In the genomic region with DNA sequence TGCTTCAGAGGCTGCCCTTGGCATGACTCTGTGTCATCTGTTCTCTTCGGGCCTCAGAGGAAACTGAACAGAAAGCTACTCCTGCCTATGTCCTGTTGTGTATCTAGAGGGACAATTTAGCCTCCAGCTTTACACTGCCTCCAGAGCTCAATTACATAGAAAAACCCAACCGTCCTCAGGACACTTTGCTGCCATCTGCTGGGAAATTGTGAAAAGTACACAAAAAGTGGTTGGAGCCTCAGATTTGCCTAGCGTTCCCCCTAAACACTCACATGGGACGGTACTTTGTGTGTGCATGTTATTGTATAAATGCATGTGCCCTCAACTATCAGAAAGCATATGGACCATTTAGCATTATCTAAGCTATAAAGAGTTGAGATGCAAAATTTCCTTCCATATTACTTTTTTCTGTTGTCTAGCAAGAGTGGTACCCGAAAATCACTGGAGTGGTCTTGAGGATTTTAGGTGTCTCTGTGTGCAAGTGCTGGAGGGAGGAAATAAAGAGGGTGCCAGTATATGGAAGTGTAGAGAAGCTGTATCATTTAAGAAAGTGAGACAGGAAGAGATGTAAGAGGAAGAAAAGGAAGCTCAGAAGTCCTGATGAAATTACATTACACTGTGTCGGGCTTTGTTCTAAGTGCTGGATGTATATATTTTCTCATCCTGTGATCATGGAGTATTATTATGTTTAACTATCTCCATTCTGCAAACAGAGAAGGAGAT, we compare ENCODE assay signal across 9 cellular contexts. TPM values are rescaled to one million over a fixed set of nuclear protein-coding genes. Genes with fewer than 3 reads are reported as not detected.
DNase-seq lines count a peak whose midpoint lies in the region; ATAC-seq, FAIRE-seq and TF ChIP-seq lines count a peak whose summit lies in the region.
"Had no signal": no experiment of that assay in that cellular context is flagged by ENCODE, and none has a peak within 500 bp of the region (broad histone marks: within the 10 kb centered on the region; RNA-seq: fewer than 3 reads in every experiment).

No MANE protein-coding gene starts in this region.

- peak; percentile 50 for TF ChIP-seq CTCF in bronchial epithelial cell (IDR thresholded peaks at IDR 0.05; ENCODE audit: insufficient read depth, low read length, severe bottlenecking)

- FAIRE-seq in GM12892 (lab: Jason Lieb, UNC) (peak; percentile 97), bronchial epithelial cell (lab: Jason Lieb, UNC) (no peak)
- FAIRE-seq: frontal cortex had no signal

- no peak for DNase-seq in GM12892 (ENCODE audit: insufficient read length)
- DNase-seq in NCI-H1105 (lab: John Stamatoyannopoulos, UW): peak; percentile 26
- peak; percentile 31 for DNase-seq in bronchial epithelial cell (ENCODE audit: low read depth)
- peak; percentile 2 for DNase-seq in midbrain (lab: John Stamatoyannopoulos, UW)
- DNase-seq in dedifferentiated amniotic fluid mesenchymal stem cell (ENCODE audit: extremely low spot score): no peak

- no peaks in the 10 kb centered on the region for H3K36me3 ChIP-seq in bronchial epithelial cell (ENCODE audit: control insufficient read depth, insufficient read depth, low read length)

- H3K27me3 ChIP-seq in bronchial epithelial cell (ENCODE audit: control insufficient read depth, insufficient read depth, low read length): no peaks in the 10 kb centered on the region

- no peak overlapping the region for H3K4me3 ChIP-seq in bronchial epithelial cell (ENCODE audit: low read depth, low read length)

- no peak for TF ChIP-seq POLR2A in GM12892 (IDR thresholded peaks at IDR 0.05; ENCODE audit: low read depth, low read length)

- ATAC-seq in GM18870 (IDR thresholded peaks at IDR 0.05; ENCODE audit: unreplicated experiment) (no peak), HG03159 (IDR thresholded peaks at IDR 0.05; ENCODE audit: unreplicated experiment) (no peak)

RNA-seq across cellular contexts. Expression of a gene that starts 8.7 kb away (rescaled TPM):
- polyA plus RNA-seq in GM12892 (2012; ENCODE audit: missing spikeins): not detected
- not detected in 2 replicates for total RNA-seq in bronchial epithelial cell
- total RNA-seq: frontal cortex, NCI-H460 had no signal

RNA-seq across cellular contexts. Expression of a gene that starts 28.8 kb away (rescaled TPM):
- 0.57 TPM for polyA plus RNA-seq in GM12892 (2012; ENCODE audit: missing spikeins)
- total RNA-seq in bronchial epithelial cell: not detected in 2 replicates
- total RNA-seq: NCI-H460 had no signal

Comparison
In these comparisons a context has a peak if more than half of its experiments do, and no peak if none do; other contexts are left out.
1. DNase-seq: peak in NCI-H1105 (single experiment), bronchial epithelial cell (single experiment) and midbrain (single experiment); none in GM12892 (single experiment) and dedifferentiated amniotic fluid mesenchymal stem cell (single experiment).